ENCODE assay signal across 20 cellular contexts in the genomic region with DNA sequence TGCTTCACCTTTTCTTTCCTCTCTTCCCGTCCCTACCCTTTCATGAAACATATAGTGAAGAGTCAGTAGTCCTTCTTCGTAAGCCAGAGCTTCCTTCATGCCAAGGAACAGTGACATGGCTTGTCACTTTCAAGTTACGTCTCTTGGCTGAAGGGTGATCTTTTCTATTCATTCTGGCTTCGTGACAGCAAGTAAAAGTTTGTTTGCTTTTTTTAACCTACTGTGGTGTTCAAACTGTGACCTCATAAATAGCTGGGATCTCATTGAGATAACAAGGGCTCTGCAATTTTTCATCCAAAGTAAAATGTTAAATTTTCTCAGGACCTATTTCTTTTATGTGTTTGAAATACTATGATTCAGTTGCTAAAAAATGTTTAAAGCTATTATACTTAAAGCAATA. TPM values are rescaled to one million over a fixed set of nuclear protein-coding genes. Genes with fewer than 3 reads are reported as not detected.
A peak's percentile ranks its signal among the peaks of the same experiment; 100 is the strongest.
DNase-seq lines count a peak whose midpoint lies in the region; ATAC-seq and TF ChIP-seq lines count a peak whose summit lies in the region.
"Had no signal": no experiment of that assay in that cellular context is flagged by ENCODE, and none has a peak within 500 bp of the region (broad histone marks: within the 10 kb centered on the region; RNA-seq: fewer than 3 reads in every experiment).

No MANE protein-coding gene starts in this region.

- H3K27me3 ChIP-seq in osteoblast (ENCODE audit: insufficient read depth, low read length) (no peaks in the 10 kb centered on the region), breast epithelium (no peaks in the 10 kb centered on the region)

- intact Hi-C loops in breast epithelium (cut with DNase I; ENCODE audit: low total_unique reads) = no loop called here

- TF ChIP-seq CTCF in chondrocyte (IDR thresholded peaks at IDR 0.05) (no peak), osteoblast (IDR thresholded peaks at IDR 0.05; ENCODE audit: extremely low read depth, low read depth, low read length) (no peak), breast epithelium (IDR thresholded peaks at IDR 0.05) (no peak)

- no peak overlapping the region for H3K4me3 Mint-ChIP-seq in chondrocyte (ENCODE audit: unreplicated experiment)
- H3K4me3 Mint-ChIP-seq in effector memory CD8-positive, alpha-beta T cell = no peak overlapping the region
- H3K4me3 Mint-ChIP-seq: activated CD4-positive, alpha-beta memory T cell treated with anti-CD3 and anti-CD28 coated beads for 36 hours; activated naive CD8-positive, alpha-beta T cell treated with anti-CD3 and anti-CD28 coated beads for 36 hours; IgD-negative memory B cell; nephron progenitor cell had no signal

- H3K27ac ChIP-seq in osteoblast (ENCODE audit: low read depth, low read length) (peak overlapping the region; percentile 78), breast epithelium (no peak overlapping the region)
- H3K27ac ChIP-seq: VCaP had no signal

- H3K27ac Mint-ChIP-seq in chondrocyte (ENCODE audit: unreplicated experiment) = peak overlapping the region; percentile 76
- H3K27ac Mint-ChIP-seq in effector memory CD8-positive, alpha-beta T cell = no peak overlapping the region
- H3K27ac Mint-ChIP-seq: activated CD4-positive, alpha-beta memory T cell treated with anti-CD3 and anti-CD28 coated beads for 36 hours; activated naive CD8-positive, alpha-beta T cell treated with anti-CD3 and anti-CD28 coated beads for 36 hours; IgD-negative memory B cell; nephron progenitor cell had no signal

- H2AFZ ChIP-seq in osteoblast (ENCODE audit: low read length) = no peak overlapping the region

- peak; percentile 69 for DNase-seq in Caki2 (ENCODE audit: low read depth)
- peak; percentile 72 for DNase-seq in HT-29 (ENCODE audit: low spot score)
- no peak for DNase-seq in chondrocyte (ENCODE audit: low spot score)
- peak; percentile 79 for DNase-seq in osteoblast (ENCODE audit: insufficient read length, low spot score, missing footprints)
- DNase-seq in breast epithelium (ENCODE audit: low spot score in 2 of 2) = no peak
- DNase-seq in effector memory CD8-positive, alpha-beta T cell = no peak
- DNase-seq: activated CD4-positive, alpha-beta memory T cell treated with anti-CD3 and anti-CD28 coated beads for 36 hours; activated naive CD8-positive, alpha-beta T cell treated with anti-CD3 and anti-CD28 coated beads for 36 hours; activated T-cell treated with anti-CD3 and anti-CD28 coated beads, Interleukin-2, amount 50 U/mL, for 48 hours; cerebellar nuclear complex; NCI-H1105; NCI-H2171 treated with DMSO at 0.1 percent for 48 hours; nephron progenitor cell; RPMI8226; T-helper 1 cell had no signal

- H3K36me3 Mint-ChIP-seq in chondrocyte (ENCODE audit: low read depth) = no peaks in the 10 kb centered on the region
- H3K36me3 Mint-ChIP-seq in effector memory CD8-positive, alpha-beta T cell (ENCODE audit: insufficient read depth) = no peaks in the 10 kb centered on the region
- H3K36me3 Mint-ChIP-seq: IgD-negative memory B cell had no signal

- H3K4me1 ChIP-seq in osteoblast (ENCODE audit: insufficient read depth, low read length) (peaks cover 23% of the 10 kb centered on the region), breast epithelium (no peaks in the 10 kb centered on the region)

- H3K4me2 ChIP-seq in osteoblast (ENCODE audit: insufficient read depth, low read length) = peak overlapping the region; percentile 68

- H3K9me3 Mint-ChIP-seq in chondrocyte (ENCODE audit: low read depth) = no peaks in the 10 kb centered on the region
- H3K9me3 Mint-ChIP-seq in effector memory CD8-positive, alpha-beta T cell = no peaks in the 10 kb centered on the region
- H3K9me3 Mint-ChIP-seq: activated CD4-positive, alpha-beta memory T cell treated with anti-CD3 and anti-CD28 coated beads for 36 hours; activated naive CD8-positive, alpha-beta T cell treated with anti-CD3 and anti-CD28 coated beads for 36 hours; nephron progenitor cell had no signal

- in situ Hi-C loops in Caki2 (cut with HindIII; ENCODE audit: low pct_unique_long_range_greater_than_20kb, low sequenced_read_pairs) = no loop called here

- no peaks in the 10 kb centered on the region for H3K9me3 ChIP-seq in osteoblast (ENCODE audit: low read depth, low read length)
- no peaks in the 10 kb centered on the region for H3K9me3 ChIP-seq in breast epithelium

- peaks cover 17% of the 10 kb centered on the region for H3K79me2 ChIP-seq in osteoblast (ENCODE audit: insufficient read depth, low read length)

- ATAC-seq in GM21447 (IDR thresholded peaks at IDR 0.05; ENCODE audit: unreplicated experiment) (no peak), HG03342 (IDR thresholded peaks at IDR 0.05; ENCODE audit: unreplicated experiment) (no peak)
- ATAC-seq in effector memory CD8-positive, alpha-beta T cell (replicated peaks) = no peak

- no peaks in the 10 kb centered on the region for H4K20me1 ChIP-seq in osteoblast (ENCODE audit: insufficient read depth, low read length)

- H3K4me3 ChIP-seq in osteoblast (ENCODE audit: insufficient read depth, low read length) (no peak overlapping the region), breast epithelium (no peak overlapping the region)
- H3K4me3 ChIP-seq: lung had no signal

- TF ChIP-seq POLR2A in breast epithelium (IDR thresholded peaks at IDR 0.05) = no peak

- H3K36me3 ChIP-seq in osteoblast (ENCODE audit: insufficient read depth, low read length) (no peaks in the 10 kb centered on the region), breast epithelium (no peaks in the 10 kb centered on the region)

- no peaks in the 10 kb centered on the region for H3K27me3 Mint-ChIP-seq in chondrocyte (ENCODE audit: low read depth)
- no peaks in the 10 kb centered on the region for H3K27me3 Mint-ChIP-seq in effector memory CD8-positive, alpha-beta T cell
- H3K27me3 Mint-ChIP-seq: activated CD4-positive, alpha-beta memory T cell treated with anti-CD3 and anti-CD28 coated beads for 36 hours; activated naive CD8-positive, alpha-beta T cell treated with anti-CD3 and anti-CD28 coated beads for 36 hours; IgD-negative memory B cell had no signal

- H3K4me1 Mint-ChIP-seq in chondrocyte (ENCODE audit: low read depth) = peaks cover 21% of the 10 kb centered on the region
- peaks cover 6 to 16% of the 10 kb centered on the region in 2 donors for H3K4me1 Mint-ChIP-seq in effector memory CD8-positive, alpha-beta T cell (ENCODE audit: low read depth in 2 of 2)
- H3K4me1 Mint-ChIP-seq: nephron progenitor cell had no signal

RNA-seq across cellular contexts. Expression of gene CDIN1, which starts 10.5 kb away (rescaled TPM):
- total RNA-seq in Caki2 (2014; rRNA removed; shearing (Covaris generic); ENCODE audit: low replicate concordance) = 24.4 and 24.8 TPM in 2 replicates
- 29.7 and 30.9 TPM in 2 replicates for total RNA-seq in HT-29 (2014; rRNA removed; shearing (Covaris generic))
- 17.4 to 22.1 TPM (median 17.7 TPM) in 3 replicates for total RNA-seq in chondrocyte
- 8.7 and 9.1 TPM in 2 replicates for total RNA-seq in osteoblast
- total RNA-seq in breast epithelium = 10 to 100 TPM; 10.2 to 12.3 (median 10.6) TPM

Comparison
In these comparisons a context has a peak if more than half of its experiments do, and no peak if none do; other contexts are left out.
1. DNase-seq: peak in Caki2 (single experiment), HT-29 (single experiment) and osteoblast (single experiment); none in chondrocyte (single experiment), breast epithelium (0 of 2) and effector memory CD8-positive, alpha-beta T cell (0 of 3).